ENCODE assay signal across 24 cellular contexts in the genomic region with DNA sequence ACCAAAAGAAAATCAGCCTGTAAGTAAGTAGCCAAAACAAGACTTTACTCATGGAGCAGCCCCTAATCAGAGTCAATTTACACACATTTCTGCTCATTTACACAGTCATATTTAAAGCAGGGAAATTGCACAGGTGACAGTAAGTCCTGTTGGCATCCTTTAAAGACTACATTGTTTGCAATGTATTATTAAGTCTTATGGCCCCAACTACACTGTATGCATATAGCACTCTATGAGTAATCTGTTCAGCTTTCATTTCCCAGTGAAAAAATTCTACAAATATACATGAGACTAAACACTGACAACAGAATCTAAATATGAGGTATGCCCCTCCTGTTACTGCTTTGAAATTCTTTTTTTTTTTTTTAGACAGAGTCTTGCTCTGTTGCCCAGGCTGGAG. TPM values are rescaled to one million over a fixed set of nuclear protein-coding genes. Genes with fewer than 3 reads are reported as not detected.
DNase-seq lines count a peak whose midpoint lies in the region; ATAC-seq, FAIRE-seq and TF ChIP-seq lines count a peak whose summit lies in the region.
"Had no signal": no experiment of that assay in that cellular context is flagged by ENCODE, and none has a peak within 500 bp of the region (broad histone marks: within the 10 kb centered on the region; RNA-seq: fewer than 3 reads in every experiment).

No MANE protein-coding gene starts in this region.

- H3K27me3 ChIP-seq in osteoblast (ENCODE audit: insufficient read depth, low read length) (no peaks in the 10 kb centered on the region), small intestine (ENCODE audit: control insufficient read depth in 2 of 2, insufficient read depth in 2 of 2, low read length in 2 of 2) (no peaks in the 10 kb centered on the region)
- H3K27me3 ChIP-seq: BE2C; BLaER1 treated with 17β-estradiol and CSF1 and Interleukin-3, amounts not matched to agents 10 nM and 100 nM had no signal

- H2AFZ ChIP-seq in osteoblast (ENCODE audit: low read length) = no peak overlapping the region
- H2AFZ ChIP-seq: GM23248 had no signal

- peaks cover 62% of the 10 kb centered on the region for H3K79me2 ChIP-seq in osteoblast (ENCODE audit: insufficient read depth, low read length)

- TF ChIP-seq CTCF in osteoblast (IDR thresholded peaks at IDR 0.05; ENCODE audit: extremely low read depth, low read depth, low read length) = no peak

- H3K27ac ChIP-seq in osteoblast (ENCODE audit: low read depth, low read length) (no peak overlapping the region), small intestine (ENCODE audit: low read depth in 1 of 2, low read length in 1 of 2) (no peak overlapping the region)
- H3K27ac ChIP-seq: A549; BLaER1 treated with 17β-estradiol and CSF1 and Interleukin-3, amounts not matched to agents 10 nM and 100 nM; GM23248 had no signal

- peaks cover 15% of the 10 kb centered on the region for H3K36me3 ChIP-seq in osteoblast (ENCODE audit: insufficient read depth, low read length)
- peaks cover 0 to 3% of the 10 kb centered on the region in 2 donors for H3K36me3 ChIP-seq in small intestine (ENCODE audit: control insufficient read depth in 2 of 2, insufficient read depth in 2 of 2, low read length in 2 of 2)

- no peak for DNase-seq in activated naive CD4-positive, alpha-beta T cell treated with anti-CD3 and anti-CD28 coated beads, Interleukin-2, amount 10 ng/mL, durations not matched to agents 7 days and 5 days
- no peak for DNase-seq in activated naive CD4-positive, alpha-beta T cell treated with anti-CD3 and anti-CD28 coated beads, Interleukin-2, amount 50 U/mL, for 16 hours
- DNase-seq in T-helper 17 cell = no peak
- DNase-seq in osteoblast (ENCODE audit: insufficient read length, low spot score, missing footprints) = peak; percentile 30
- DNase-seq in activated gamma-delta T cell (lab: John Stamatoyannopoulos, UW) = no peak
- DNase-seq in small intestine = no peak
- DNase-seq: 8988T; ACHN; AML-193; BE2C; CD4-positive, alpha-beta T cell; CD8-positive, alpha-beta memory T cell; DMS 273 treated with DMSO at 0.1 percent for 48 hours; DMS79; GDM1; H9 had no signal

- no peak overlapping the region for H3K4me2 ChIP-seq in osteoblast (ENCODE audit: insufficient read depth, low read length)
- H3K4me2 ChIP-seq: A549; BLaER1 treated with 17β-estradiol and CSF1 and Interleukin-3, amounts not matched to agents 10 nM and 100 nM had no signal

- no peaks in the 10 kb centered on the region for H3K27me3 Mint-ChIP-seq in activated naive CD4-positive, alpha-beta T cell treated with anti-CD3 and anti-CD28 coated beads, Interleukin-2, amount 10 ng/mL, durations not matched to agents 7 days and 5 days
- no peaks in the 10 kb centered on the region for H3K27me3 Mint-ChIP-seq in T-helper 17 cell
- H3K27me3 Mint-ChIP-seq: CD4-positive, alpha-beta T cell; CD8-positive, alpha-beta memory T cell had no signal

- no peaks in the 10 kb centered on the region for H3K9me3 Mint-ChIP-seq in activated naive CD4-positive, alpha-beta T cell treated with anti-CD3 and anti-CD28 coated beads, Interleukin-2, amount 10 ng/mL, durations not matched to agents 7 days and 5 days
- H3K9me3 Mint-ChIP-seq: CD14-positive monocyte; CD4-positive, alpha-beta T cell; CD8-positive, alpha-beta memory T cell; H9 had no signal

- peak overlapping the region; percentile 33 for H3K27ac Mint-ChIP-seq in activated naive CD4-positive, alpha-beta T cell treated with anti-CD3 and anti-CD28 coated beads, Interleukin-2, amount 10 ng/mL, durations not matched to agents 7 days and 5 days
- peak overlapping the region; percentile 41 for H3K27ac Mint-ChIP-seq in T-helper 17 cell
- H3K27ac Mint-ChIP-seq: H9 had no signal

- CTCF ChIA-PET in activated naive CD4-positive, alpha-beta T cell treated with anti-CD3 and anti-CD28 coated beads, Interleukin-2, amount 10 ng/mL, durations not matched to agents 7 days and 5 days (lab: Charles Lee) = no interaction called here

- H3K4me1 ChIP-seq in osteoblast (ENCODE audit: insufficient read depth, low read length) = peaks cover 24% of the 10 kb centered on the region
- H3K4me1 ChIP-seq in small intestine (ENCODE audit: control insufficient read depth in 2 of 2, insufficient read depth in 1 of 2, low read depth in 1 of 2, low read length in 1 of 2) = no peaks in the 10 kb centered on the region

- no peak for ATAC-seq in T-helper 17 cell
- ATAC-seq: A549, GM12878, HCT116 had no signal

- no peaks in the 10 kb centered on the region for H3K9me3 ChIP-seq in T-helper 17 cell (ENCODE audit: control insufficient read depth, low read length, poor library complexity, severe bottlenecking)
- no peaks in the 10 kb centered on the region for H3K9me3 ChIP-seq in osteoblast (ENCODE audit: low read depth, low read length)
- no peaks in the 10 kb centered on the region for H3K9me3 ChIP-seq in small intestine (ENCODE audit: control insufficient read depth, low read depth)
- H3K9me3 ChIP-seq: A549; BE2C; BLaER1 treated with 17β-estradiol and CSF1 and Interleukin-3, amounts not matched to agents 10 nM and 100 nM had no signal

- no peak for FAIRE-seq in small intestine (lab: Jason Lieb, UNC)
- FAIRE-seq: A549, D721Med, GM12878, GM19239 had no signal

- peaks cover 12% of the 10 kb centered on the region for H3K4me1 Mint-ChIP-seq in activated naive CD4-positive, alpha-beta T cell treated with anti-CD3 and anti-CD28 coated beads, Interleukin-2, amount 10 ng/mL, durations not matched to agents 7 days and 5 days
- H3K4me1 Mint-ChIP-seq in T-helper 17 cell = peaks cover 19% of the 10 kb centered on the region

- H3K4me3 ChIP-seq in osteoblast (ENCODE audit: insufficient read depth, low read length) = no peak overlapping the region
- no peak overlapping the region for H3K4me3 ChIP-seq in small intestine (ENCODE audit: low read depth in 1 of 2, low read length in 2 of 2)
- H3K4me3 ChIP-seq: A549; BLaER1 treated with 17β-estradiol and CSF1 and Interleukin-3, amounts not matched to agents 10 nM and 100 nM; GM12878; GM23248 had no signal

- H3K4me3 Mint-ChIP-seq in activated naive CD4-positive, alpha-beta T cell treated with anti-CD3 and anti-CD28 coated beads, Interleukin-2, amount 10 ng/mL, durations not matched to agents 7 days and 5 days = no peak overlapping the region
- H3K4me3 Mint-ChIP-seq in T-helper 17 cell = no peak overlapping the region
- H3K4me3 Mint-ChIP-seq: CD14-positive monocyte; CD4-positive, alpha-beta T cell; CD8-positive, alpha-beta memory T cell; H9 had no signal

- H3K36me3 Mint-ChIP-seq in activated naive CD4-positive, alpha-beta T cell treated with anti-CD3 and anti-CD28 coated beads, Interleukin-2, amount 10 ng/mL, durations not matched to agents 7 days and 5 days = peaks cover 33% of the 10 kb centered on the region
- H3K36me3 Mint-ChIP-seq in T-helper 17 cell (ENCODE audit: low read depth) = peaks cover 3% of the 10 kb centered on the region

- peaks cover 20% of the 10 kb centered on the region for H4K20me1 ChIP-seq in osteoblast (ENCODE audit: insufficient read depth, low read length)

RNA-seq across cellular contexts. Expression of a gene that starts 19.7 kb away (rescaled TPM):
- 10 to 100 TPM; 34.3 to 34.6 TPM for total RNA-seq in T-helper 17 cell
- 36.5 and 40.9 TPM in 2 replicates for total RNA-seq in osteoblast
- polyA plus RNA-seq in small intestine = 10 to 100 TPM; 22.6 to 25.7 (median 22.9) TPM

RNA-seq across cellular contexts. Expression of a gene that starts 26.6 kb away (rescaled TPM):
- total RNA-seq in T-helper 17 cell = 10 to 100 TPM in 1 of 2 donors, 1 to 10 TPM in 1; 7.2 to 10.5 TPM
- total RNA-seq in osteoblast = 11.2 and 15.0 TPM in 2 replicates
- 1 to 10 TPM in 1 of 3 donors, under 1 TPM in 2; under 0.01 to 1.2 (median 0.22) TPM for polyA plus RNA-seq in small intestine

RNA-seq across cellular contexts. Expression of a gene that starts 30.5 kb away (rescaled TPM):
- 10 to 100 TPM in 1 of 2 donors, 1 to 10 TPM in 1; 9.8 to 13.0 TPM for total RNA-seq in T-helper 17 cell
- 28.6 and 30.6 TPM in 2 replicates for total RNA-seq in osteoblast
- polyA plus RNA-seq in small intestine = 10 to 100 TPM; 10.5 to 24.7 (median 13.5) TPM
